Comparison of ENCODE assay signal across 1 cellular context in genomic region chr19:10251792-10252694, GRCh38.
TF ChIP-seq lines count a peak whose summit lies in the region.

MRPL4 (plus strand) TSS chr19:10252214; CDS start chr19:10252254, 40 bp downstream.

TF ChIP-seq in HepG2, 621 proteins besides CTCF, POLR2A, EP300 and RAD21 (continued from another document and continues in another):
- TF ChIP-seq ZNF574 (CRISPR knock-in tag; IDR thresholded peaks at IDR 0.05) (peak; percentile 88), U2AF1 (optimal IDR thresholded peaks at IDR 0.05; ENCODE audit: low read depth, low read length) (no peak), ZNF225 (CRISPR knock-in tag; IDR thresholded peaks at IDR 0.05) (peak; percentile 91), ZNF263 (CRISPR knock-in tag; IDR thresholded peaks at IDR 0.05) (no peak; the same call in 1 of the 2 replicates), ZNF513 (CRISPR knock-in tag; conservative IDR thresholded peaks at IDR 0.05) (no peak), ATF2 (CRISPR knock-in tag; IDR thresholded peaks at IDR 0.05) (no peak), ZNF256 (CRISPR knock-in tag; conservative IDR thresholded peaks at IDR 0.05) (no peak), BHLHE40 (IDR thresholded peaks at IDR 0.05; ENCODE audit: low read length) (peak; percentile 62; the same call in 1 of the 2 replicates), IRF9 (CRISPR knock-in tag; IDR thresholded peaks at IDR 0.05; ENCODE audit: borderline replicate concordance) (peak; percentile 87; the same call in 1 of the 2 replicates), TFAP4 (IDR thresholded peaks at IDR 0.05; ENCODE audit: borderline replicate concordance, low read depth) (peak; percentile 38; the same call in 1 of the 2 replicates), YEATS2 (CRISPR knock-in tag; IDR thresholded peaks at IDR 0.05; ENCODE audit: borderline replicate concordance) (peak; percentile 94), ZNF670 (CRISPR knock-in tag; IDR thresholded peaks at IDR 0.05; ENCODE audit: borderline replicate concordance) (no peak; the same call in 1 of the 2 replicates), MAZ (IDR thresholded peaks at IDR 0.05; ENCODE audit: borderline replicate concordance, low read depth, low read length) (0 out of 2 replicates have a peak, but pooled peaks have one; percentile 26), MAZ (CRISPR knock-in tag; IDR thresholded peaks at IDR 0.05; ENCODE audit: low read depth) (peak; percentile 89), RFX1 (IDR thresholded peaks at IDR 0.05) (no peak), ZNF446 (CRISPR knock-in tag; IDR thresholded peaks at IDR 0.05) (0 out of 2 replicates have a peak, but pooled peaks have one; percentile 40), TEF (CRISPR knock-in tag; IDR thresholded peaks at IDR 0.05) (peak; percentile 59; the same call in 1 of the 2 replicates), ASH2L (IDR thresholded peaks at IDR 0.05; ENCODE audit: insufficient read length, low read depth, low read length) (peak; percentile 97), SOX5 (CRISPR knock-in tag; IDR thresholded peaks at IDR 0.05; ENCODE audit: borderline replicate concordance) (no peak), SP5 (CRISPR knock-in tag; IDR thresholded peaks at IDR 0.05; ENCODE audit: borderline replicate concordance, low read depth) (peak; percentile 52), ZNF274 (CRISPR knock-in tag; IDR thresholded peaks at IDR 0.05) (peak; percentile 98; the same call in 1 of the 2 replicates), THAP7 (CRISPR knock-in tag; IDR thresholded peaks at IDR 0.05) (peak; percentile 65; the same call in 1 of the 2 replicates), MIXL1 (CRISPR knock-in tag; IDR thresholded peaks at IDR 0.05) (no peak), NR1H2 (CRISPR knock-in tag; IDR thresholded peaks at IDR 0.05; ENCODE audit: borderline replicate concordance, low read depth) (no peak), GZF1 (CRISPR knock-in tag; IDR thresholded peaks at IDR 0.05) (no peak), ZNF589 (CRISPR knock-in tag; conservative IDR thresholded peaks at IDR 0.05) (0 out of 2 replicates have a peak, but pooled peaks have one; percentile 40), CREB1 (IDR thresholded peaks at IDR 0.05) (peak; percentile 100), CREB1 (CRISPR knock-in tag; IDR thresholded peaks at IDR 0.05) (peak; percentile 97), NFIC (IDR thresholded peaks at IDR 0.05; ENCODE audit: low read length) (no peak), ZBTB1 (CRISPR knock-in tag; IDR thresholded peaks at IDR 0.05; ENCODE audit: borderline replicate concordance) (no peak), GTF2F1 (IDR thresholded peaks at IDR 0.05; ENCODE audit: low read length) (no peak), SRSF4 (IDR thresholded peaks at IDR 0.05; ENCODE audit: low read depth, low read length, poor library complexity, severe bottlenecking) (no peak), HDAC6 (IDR thresholded peaks at IDR 0.05; ENCODE audit: low read depth, low read length) (no peak), FIP1L1 (IDR thresholded peaks at IDR 0.05; ENCODE audit: borderline replicate concordance, insufficient read depth, low read depth, low read length) (no peak), ZNF850 (CRISPR knock-in tag; conservative IDR thresholded peaks at IDR 0.05) (no peak), IKZF4 (CRISPR knock-in tag; IDR thresholded peaks at IDR 0.05; ENCODE audit: borderline replicate concordance, low read depth, not compliant biosample characterization) (peak; percentile 87), DNMT1 (CRISPR knock-in tag; IDR thresholded peaks at IDR 0.05) (peak; percentile 86; the same call in 1 of the 2 replicates), CBFB (CRISPR knock-in tag; IDR thresholded peaks at IDR 0.05) (peak; percentile 94; the same call in 1 of the 2 replicates), ZNF280D (CRISPR knock-in tag; IDR thresholded peaks at IDR 0.05) (no peak), HNRNPL (IDR thresholded peaks at IDR 0.05; ENCODE audit: low read depth, low read length) (no peak), ZNF615 (CRISPR knock-in tag; IDR thresholded peaks at IDR 0.05; ENCODE audit: borderline replicate concordance) (no peak), ZUFSP (CRISPR knock-in tag; IDR thresholded peaks at IDR 0.05; ENCODE audit: borderline replicate concordance) (no peak), NFE2L1 (CRISPR knock-in tag; IDR thresholded peaks at IDR 0.05; ENCODE audit: borderline replicate concordance) (peak; percentile 44; the same call in 1 of the 2 replicates), AGO2 (optimal IDR thresholded peaks at IDR 0.05; ENCODE audit: low read depth, low read length) (peak; percentile 79), GABPA (IDR thresholded peaks at IDR 0.05; ENCODE audit: low read depth, low read length) (peak; percentile 32; the same call in 1 of the 2 replicates), GABPA (CRISPR knock-in tag; IDR thresholded peaks at IDR 0.05; ENCODE audit: low read depth) (peak; percentile 54; the same call in 1 of the 2 replicates), ATRX (CRISPR knock-in tag; IDR thresholded peaks at IDR 0.05; ENCODE audit: borderline replicate concordance) (no peak), ZZZ3 (CRISPR knock-in tag; IDR thresholded peaks at IDR 0.05; ENCODE audit: borderline replicate concordance) (no peak; the same call in 1 of the 2 replicates), ZNF597 (CRISPR knock-in tag; IDR thresholded peaks at IDR 0.05) (no peak), ZBTB7B (CRISPR knock-in tag; IDR thresholded peaks at IDR 0.05) (peak; percentile 74), ZNF382 (CRISPR knock-in tag; IDR thresholded peaks at IDR 0.05; ENCODE audit: borderline replicate concordance) (no peak), ZFP36 (IDR thresholded peaks at IDR 0.05; ENCODE audit: borderline replicate concordance, low read depth, low read length, partially characterized antibody) (no peak)
